In the genomic region with DNA sequence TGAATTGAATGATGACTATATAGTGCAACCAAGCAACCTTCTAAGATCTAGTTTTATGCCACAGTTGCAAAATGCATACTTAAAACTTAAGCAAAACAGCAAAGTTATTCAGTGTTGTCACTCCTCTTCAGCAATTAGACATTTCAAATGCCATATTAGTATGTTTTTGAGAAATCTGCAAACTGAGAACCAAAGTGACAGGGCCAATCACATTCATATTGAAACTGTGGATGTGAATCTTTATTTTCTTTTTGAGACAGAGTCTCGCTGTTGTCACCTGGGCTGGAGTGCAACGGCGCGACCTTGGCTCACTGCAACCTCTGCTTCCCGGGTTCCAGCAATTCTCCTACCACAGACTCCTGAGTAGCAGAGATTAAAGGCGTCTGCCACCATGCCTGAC, we compare ENCODE assay signal across 17 cellular contexts.
DNase-seq lines count a peak whose midpoint lies in the region; ATAC-seq, FAIRE-seq and TF ChIP-seq lines count a peak whose summit lies in the region.
"Had no signal": no experiment of that assay in that cellular context is flagged by ENCODE, and none has a peak within 500 bp of the region (broad histone marks: within the 10 kb centered on the region; RNA-seq: fewer than 3 reads in every experiment).

No MANE protein-coding gene starts in this region.

- SMC1A ChIA-PET in GM12878 (lab: Charles Lee; ENCODE audit: uncharacterized antibody, unreplicated experiment), result no interaction called here

- FAIRE-seq in GM12878 (lab: Jason Lieb, UNC) (peak; percentile 82), GM12891 (lab: Jason Lieb, UNC) (no peak)
- FAIRE-seq: islet of Langerhans had no signal

- 39% methylated on average over 6 of the region's 6 CpGs for WGBS in GM12878 (ENCODE audit: insufficient coverage, insufficient replicate concordance, low lambda C conversion rate, missing lambda C conversion rate)

- ATAC-seq in GM21360 (IDR thresholded peaks at IDR 0.05; ENCODE audit: unreplicated experiment), result peak; percentile 89
- ATAC-seq in HG03045 (IDR thresholded peaks at IDR 0.05; ENCODE audit: unreplicated experiment), result peak; percentile 71
- ATAC-seq in GM12878, result peak; percentile 83

- H3K4me2 ChIP-seq in GM12878 (ENCODE audit: control insufficient read depth, insufficient read depth), result peak overlapping the region; percentile 62
- H3K4me2 ChIP-seq: smooth muscle cell had no signal

- H3K4me3 Mint-ChIP-seq in activated T-cell treated with anti-CD3 and anti-CD28 coated beads, Interleukin-2, amount 50 U/mL, for 24 hours, result no peak overlapping the region

- RAD21 ChIA-PET in GM12878 (lab: Charles Lee; ENCODE audit: unreplicated experiment), result no interaction called here

- TF ChIP-seq POLR2A in GM12878 (IDR thresholded peaks at IDR 0.05; ENCODE audit: low read depth, low read length), result no peak
- TF ChIP-seq POLR2A in GM12891 (IDR thresholded peaks at IDR 0.05; ENCODE audit: low read depth, low read length), result no peak

- H3K9me3 Mint-ChIP-seq in activated T-cell treated with anti-CD3 and anti-CD28 coated beads, Interleukin-2, amount 50 U/mL, for 24 hours, result no peaks in the 10 kb centered on the region

- H3K4me1 Mint-ChIP-seq in activated T-cell treated with anti-CD3 and anti-CD28 coated beads, Interleukin-2, amount 50 U/mL, for 24 hours (ENCODE audit: low read depth), result peaks cover 25% of the 10 kb centered on the region

- H3K27me3 ChIP-seq in GM12878 (replicated peaks in 1 of 2; ENCODE audit: control insufficient read depth in 2 of 2, insufficient read depth in 2 of 2, low read length in 1 of 2), result no peaks in the 10 kb centered on the region
- H3K27me3 ChIP-seq: ovary, SJSA1, stomach had no signal

- no TSS peak for BruUV-seq in GM12878 (replicated peaks; lab: Mats Ljungman, UMichigan)

- no peaks in the 10 kb centered on the region for H3K27me3 Mint-ChIP-seq in activated T-cell treated with anti-CD3 and anti-CD28 coated beads, Interleukin-2, amount 50 U/mL, for 24 hours

- H3K9me3 ChIP-seq in GM12878 (replicated peaks; ENCODE audit: control insufficient read depth, insufficient read depth, low read length), result no peaks in the 10 kb centered on the region
- H3K9me3 ChIP-seq: ovary, SJSA1, stomach had no signal

- H3K27ac ChIP-seq in GM12878 (ENCODE audit: control insufficient read depth, insufficient read depth), result no peak overlapping the region; the same call in 1 of the 2 replicates
- H3K27ac ChIP-seq: ovary, SJSA1, stomach had no signal

- H4K20me1 ChIP-seq in GM12878 (ENCODE audit: control insufficient read depth, insufficient read depth), result no peaks in the 10 kb centered on the region

- H3K79me2 ChIP-seq in GM12878 (ENCODE audit: control insufficient read depth, insufficient read depth, low read length), result no peaks in the 10 kb centered on the region

- no peak overlapping the region; the same call in 1 of the 2 replicates for H3K4me3 ChIP-seq in GM12878
- H3K4me3 ChIP-seq: ovary, SJSA1, smooth muscle cell, stomach had no signal

- H3K9ac ChIP-seq in GM12878 (ENCODE audit: control insufficient read depth, insufficient read depth, low read length), result no peak overlapping the region

- intact Hi-C loops in GM12878 (cut with micrococcal nuclease; ENCODE audit: unreplicated experiment), result no loop called here
- intact Hi-C loops in head of caudate nucleus (cut with DNase I), result no loop called here

- TF ChIP-seq RAD21 in GM12878 (IDR thresholded peaks at IDR 0.05; ENCODE audit: insufficient read depth, low read depth, low read length), result no peak

- peak overlapping the region; percentile 18 for H3K27ac Mint-ChIP-seq in activated T-cell treated with anti-CD3 and anti-CD28 coated beads, Interleukin-2, amount 50 U/mL, for 24 hours

- no peaks in the 10 kb centered on the region for H3K36me3 Mint-ChIP-seq in activated T-cell treated with anti-CD3 and anti-CD28 coated beads, Interleukin-2, amount 50 U/mL, for 24 hours (ENCODE audit: low read depth)

- H3K4me1 ChIP-seq in GM12878 (ENCODE audit: control insufficient read depth, insufficient read depth, low read length), result peaks cover 11% of the 10 kb centered on the region; the same call in 1 of the 2 replicates
- H3K4me1 ChIP-seq: SJSA1, stomach had no signal

- DNase-seq in activated T-cell treated with anti-CD3 and anti-CD28 coated beads, Interleukin-2, amount 50 U/mL, for 24 hours, result no peak
- DNase-seq in activated T-cell treated with anti-CD3 and anti-CD28 coated beads for 4 hours (no peak), GM12878 (ENCODE audit: low read depth, low spot score) (peak; percentile 16), head of caudate nucleus (no peak), superior temporal gyrus (ENCODE audit: extremely low spot score) (no peak), GM12891 (ENCODE audit: insufficient read length, low spot score) (no peak)
- DNase-seq: activated CD8-positive, alpha-beta memory T cell treated with anti-CD3 and anti-CD28 coated beads, Interleukin-2, amount 50 U/mL, for 4 hours; GF-D8; NCI-H1105 treated with DMSO at 0.1 percent for 48 hours; NCI-H345; ovary; stomach had no signal

- CTCF ChIA-PET in GM12878 (lab: Yijun Ruan, JAX), result no interaction called here

- TF ChIP-seq EP300 in GM12878 (IDR thresholded peaks at IDR 0.05; ENCODE audit: borderline replicate concordance in 1 of 2, control insufficient read depth in 1 of 2, low read depth in 2 of 2, low read length in 2 of 2), result peak in 1 of 2 experiments; percentile 9; a peak in 1 of 4 replicates

- no peaks in the 10 kb centered on the region for H3K36me3 ChIP-seq in GM12878 (ENCODE audit: control insufficient read depth in 2 of 2, insufficient read depth in 2 of 2, low read length in 1 of 2)
- H3K36me3 ChIP-seq: ovary, SJSA1, stomach had no signal

- TF ChIP-seq CTCF in GM12878 (IDR thresholded peaks at IDR 0.05 in 2 of 3, conservative IDR thresholded peaks at IDR 0.05 in 1 of 3; ENCODE audit: control insufficient read depth in 2 of 3, extremely low read depth in 1 of 3, insufficient read depth in 1 of 3, low read depth in 3 of 3, low read length in 3 of 3), result no peak

- in situ Hi-C loops in GM12878 (cut with MboI), result no loop called here

- POLR2A ChIA-PET in GM12878 (lab: Charles Lee), result no interaction called here

- no peak overlapping the region; the same call in 1 of the 2 replicates for H2AFZ ChIP-seq in GM12878 (ENCODE audit: control insufficient read depth, low read depth, low read length)

TF ChIP-seq in GM12878, 131 proteins besides CTCF, POLR2A, EP300 and RAD21 (continues in another document):
- peak; percentile 72; the same call in 1 of the 2 replicates for TF ChIP-seq IRF4 (IDR thresholded peaks at IDR 0.05; ENCODE audit: low read depth, low read length)
- TF ChIP-seq RUNX3 (IDR thresholded peaks at IDR 0.05; ENCODE audit: low read length), result 0 out of 2 replicates have a peak, but pooled peaks have one; percentile 10
- TF ChIP-seq ZBTB33 (IDR thresholded peaks at IDR 0.05), result no peak

TF ChIP-seq in GM12891, 5 proteins besides CTCF, POLR2A, EP300 and RAD21:
- TF ChIP-seq TAF1 (IDR thresholded peaks at IDR 0.05; ENCODE audit: low read depth, low read length), result no peak
- no peak for TF ChIP-seq SPI1 (IDR thresholded peaks at IDR 0.05; ENCODE audit: low read depth, low read length)
- TF ChIP-seq POLR2AphosphoS5 (IDR thresholded peaks at IDR 0.05; ENCODE audit: low read depth, low read length), result no peak
- no peak for TF ChIP-seq POU2F2 (IDR thresholded peaks at IDR 0.05; ENCODE audit: low read depth, low read length)
- no peak for TF ChIP-seq PAX5 (IDR thresholded peaks at IDR 0.05; ENCODE audit: insufficient read depth, low read length, severe bottlenecking)
